10 cellular contexts compared by ENCODE assay signal in the genomic region with DNA sequence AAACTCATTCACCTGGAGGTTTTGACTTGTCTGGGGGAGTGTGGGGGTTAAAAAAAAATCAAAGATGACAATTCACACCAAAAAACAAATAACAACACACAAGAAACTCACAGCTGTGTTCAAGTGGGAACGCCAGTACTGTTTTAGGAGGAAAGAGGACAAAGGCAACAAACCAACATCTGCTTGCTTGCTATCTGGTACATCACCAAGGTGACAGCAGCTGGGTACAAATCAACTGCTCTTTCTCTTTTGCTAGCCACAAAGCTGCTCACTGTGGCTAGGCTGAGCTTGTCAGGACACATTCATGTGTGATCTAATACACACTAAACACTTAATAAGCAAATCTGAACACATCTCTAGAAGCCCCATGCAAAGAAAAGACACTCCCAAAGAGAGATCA.
A peak's percentile ranks its signal among the peaks of the same experiment; 100 is the strongest.
DNase-seq lines count a peak whose midpoint lies in the region; ATAC-seq, FAIRE-seq and TF ChIP-seq lines count a peak whose summit lies in the region.
"Had no signal": no experiment of that assay in that cellular context is flagged by ENCODE, and none has a peak within 500 bp of the region (broad histone marks: within the 10 kb centered on the region; RNA-seq: fewer than 3 reads in every experiment).

No MANE protein-coding gene starts in this region.

- intact Hi-C loops in gastrocnemius medialis (cut with DNase I; ENCODE audit: low total_unique reads), result no loop called here
- intact Hi-C loops in kidney (cut with DNase I), result no loop called here
- intact Hi-C loops in colonic mucosa (cut with DNase I), result no loop called here

- in situ Hi-C loops in gastrocnemius medialis (cut with MboI; ENCODE audit: low sequenced_read_pairs in 4 of 4), result no loop called here

- FAIRE-seq in kidney (lab: Jason Lieb, UNC), result no peak

- CTCF ChIA-PET in activated naive CD4-positive, alpha-beta T cell treated with anti-CD3 and anti-CD28 coated beads, Interleukin-2, amount 10 ng/mL, durations not matched to agents 7 days and 5 days (lab: Charles Lee), result interaction anchor here (1.0 kb wide), 1 partner anchor 10 kb away, joined by 3 read pairs; no protein-coding TSS in a partner anchor

- TF ChIP-seq CTCF in gastrocnemius medialis (IDR thresholded peaks at IDR 0.05 in 4 of 5, conservative IDR thresholded peaks at IDR 0.05 in 1 of 5), result no peak
- no peak for TF ChIP-seq CTCF in kidney (IDR thresholded peaks at IDR 0.05; ENCODE audit: borderline replicate concordance, extremely low read depth, insufficient read depth)
- no peak for TF ChIP-seq CTCF in colonic mucosa (IDR thresholded peaks at IDR 0.05)

- peak; percentile 84 for ATAC-seq in HG03066 (IDR thresholded peaks at IDR 0.05; ENCODE audit: low read depth, unreplicated experiment)
- ATAC-seq in gastrocnemius medialis, result no peak

- peaks cover 10% of the 10 kb centered on the region for H3K9me3 Mint-ChIP-seq in activated naive CD4-positive, alpha-beta T cell treated with anti-CD3 and anti-CD28 coated beads, Interleukin-2, amount 10 ng/mL, durations not matched to agents 7 days and 5 days

- DNase-seq in CMK (ENCODE audit: low read depth), result peak; percentile 22
- peak; percentile 58 for DNase-seq in GM19240 (ENCODE audit: insufficient read length, low spot score)
- DNase-seq in activated naive CD4-positive, alpha-beta T cell treated with anti-CD3 and anti-CD28 coated beads, Interleukin-2, amount 10 ng/mL, durations not matched to agents 7 days and 5 days, result peak; percentile 41
- DNase-seq in gastrocnemius medialis, result no peak
- no peak for DNase-seq in kidney
- DNase-seq in colonic mucosa, result no peak
- no peak for DNase-seq in inferior parietal cortex (ENCODE audit: extremely low spot score)
- DNase-seq: activated effector memory CD4-positive, alpha-beta T cell treated with Interleukin-2 at 50 U/mL for 16 hours; NCI-H2081 had no signal

- no peak overlapping the region for H3K4me3 Mint-ChIP-seq in activated naive CD4-positive, alpha-beta T cell treated with anti-CD3 and anti-CD28 coated beads, Interleukin-2, amount 10 ng/mL, durations not matched to agents 7 days and 5 days

- H3K36me3 Mint-ChIP-seq in activated naive CD4-positive, alpha-beta T cell treated with anti-CD3 and anti-CD28 coated beads, Interleukin-2, amount 10 ng/mL, durations not matched to agents 7 days and 5 days, result peaks cover 23% of the 10 kb centered on the region

- H3K4me3 ChIP-seq in gastrocnemius medialis (no peak overlapping the region), kidney (ENCODE audit: low read length in 2 of 2) (no peak overlapping the region), colonic mucosa (no peak overlapping the region)

- H3K36me3 ChIP-seq in gastrocnemius medialis (no peaks in the 10 kb centered on the region), kidney (ENCODE audit: control insufficient read depth in 1 of 2, insufficient read depth in 2 of 2, low read length in 2 of 2) (no peaks in the 10 kb centered on the region), colonic mucosa (no peaks in the 10 kb centered on the region)

- H3K4me1 ChIP-seq in gastrocnemius medialis (no peaks in the 10 kb centered on the region), kidney (ENCODE audit: control insufficient read depth in 1 of 2, insufficient read depth in 1 of 2, low read depth in 1 of 2, low read length in 2 of 2) (no peaks in the 10 kb centered on the region), colonic mucosa (no peaks in the 10 kb centered on the region)

- H3K27me3 Mint-ChIP-seq in activated naive CD4-positive, alpha-beta T cell treated with anti-CD3 and anti-CD28 coated beads, Interleukin-2, amount 10 ng/mL, durations not matched to agents 7 days and 5 days, result no peaks in the 10 kb centered on the region

- no peak overlapping the region for H3K27ac ChIP-seq in gastrocnemius medialis
- H3K27ac ChIP-seq in kidney (ENCODE audit: low read depth in 2 of 2, low read length in 2 of 2), result no peak overlapping the region
- H3K27ac ChIP-seq in colonic mucosa, result no peak overlapping the region

- H3K9ac ChIP-seq in kidney (ENCODE audit: low read length in 2 of 2) (no peak overlapping the region), colonic mucosa (ENCODE audit: low read depth in 2 of 2, low read length in 2 of 2) (no peak overlapping the region)

- H3K27ac Mint-ChIP-seq in activated naive CD4-positive, alpha-beta T cell treated with anti-CD3 and anti-CD28 coated beads, Interleukin-2, amount 10 ng/mL, durations not matched to agents 7 days and 5 days, result peak overlapping the region; percentile 69

- H3K27me3 ChIP-seq in gastrocnemius medialis (no peaks in the 10 kb centered on the region), colonic mucosa (no peaks in the 10 kb centered on the region)

- H3K4me1 Mint-ChIP-seq in activated naive CD4-positive, alpha-beta T cell treated with anti-CD3 and anti-CD28 coated beads, Interleukin-2, amount 10 ng/mL, durations not matched to agents 7 days and 5 days, result peaks cover 55% of the 10 kb centered on the region

- no peaks in the 10 kb centered on the region for H3K9me3 ChIP-seq in gastrocnemius medialis
- no peaks in the 10 kb centered on the region for H3K9me3 ChIP-seq in kidney (ENCODE audit: control insufficient read depth in 1 of 2, low read length in 2 of 2)
- H3K9me3 ChIP-seq in colonic mucosa, result no peaks in the 10 kb centered on the region

- no peak for TF ChIP-seq POLR2A in gastrocnemius medialis (IDR thresholded peaks at IDR 0.05)

Comparison
In these comparisons a context has a peak if more than half of its experiments do, and no peak if none do; other contexts are left out.
1. DNase-seq: peak in CMK (single experiment), GM19240 (single experiment) and activated naive CD4-positive, alpha-beta T cell treated with anti-CD3 and anti-CD28 coated beads, Interleukin-2, amount 10 ng/mL, durations not matched to agents 7 days and 5 days (single experiment); none in gastrocnemius medialis (0 of 2), kidney (single experiment), colonic mucosa (single experiment) and inferior parietal cortex (single experiment).